Comparison of ENCODE assay signal across 17 cellular contexts in the genomic region with DNA sequence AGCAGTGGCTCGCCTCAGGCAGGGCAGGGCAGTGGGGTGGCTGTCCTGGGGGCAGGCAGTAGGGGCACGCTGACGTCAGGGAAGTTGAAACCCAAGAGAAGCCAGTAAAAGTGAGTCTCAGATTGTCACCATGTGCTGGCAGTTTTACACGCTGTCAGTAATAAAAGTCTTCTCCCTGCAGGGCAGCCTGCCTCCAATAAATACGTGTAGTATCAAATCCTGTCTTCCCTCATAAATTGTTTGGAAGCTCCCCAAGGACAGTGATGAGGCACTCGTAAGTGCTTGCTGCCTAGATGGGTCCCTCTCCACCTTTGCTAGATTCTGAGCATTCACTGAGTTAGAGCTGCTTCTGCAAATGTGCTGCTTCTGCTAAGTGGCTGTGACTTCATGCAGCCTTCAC.
DNase-seq lines count a peak whose midpoint lies in the region; ATAC-seq and TF ChIP-seq lines count a peak whose summit lies in the region.
"Had no signal": no experiment of that assay in that cellular context is flagged by ENCODE, and none has a peak within 500 bp of the region (broad histone marks: within the 10 kb centered on the region; RNA-seq: fewer than 3 reads in every experiment).

No MANE protein-coding gene starts in this region.

- intact Hi-C loops in heart right ventricle (cut with DNase I), result no loop called here

- H3K27ac ChIP-seq in right atrium auricular region (no peak overlapping the region), heart right ventricle (no peak overlapping the region), VCaP (peak overlapping the region; percentile 60)
- H3K27ac ChIP-seq: BLaER1 treated with 17β-estradiol and CSF1 and Interleukin-3, amounts not matched to agents 10 nM and 100 nM had no signal

- no peak overlapping the region for H3K4me3 Mint-ChIP-seq in nephron progenitor cell
- H3K4me3 Mint-ChIP-seq: B cell; CD8-positive, alpha-beta T cell had no signal

- H3K36me3 Mint-ChIP-seq in nephron progenitor cell (ENCODE audit: low read depth), result peaks cover 87% of the 10 kb centered on the region

- peaks cover 48% of the 10 kb centered on the region for H3K4me1 Mint-ChIP-seq in nephron progenitor cell

- DNase-seq in right atrium auricular region (ENCODE audit: low spot score), result peak; percentile 38
- no peak for DNase-seq in heart right ventricle
- DNase-seq in nephron progenitor cell, result no peak
- no peak for DNase-seq in NCI-H446 treated with DMSO at 0.1 percent for 48 hours (lab: John Stamatoyannopoulos, UW)
- no peak for DNase-seq in MV-4-11 (lab: John Stamatoyannopoulos, UW)
- DNase-seq: Calu3; CD8-positive, alpha-beta T cell; DMS79 treated with DMSO at 0.1 percent for 48 hours; GF-D8; GOT3; H7 had no signal

- no peaks in the 10 kb centered on the region for H3K9me3 Mint-ChIP-seq in nephron progenitor cell
- H3K9me3 Mint-ChIP-seq: CD8-positive, alpha-beta T cell had no signal

- 93 to 94% methylated on average over 6 of the region's 6 CpGs for WGBS in heart right ventricle, 2 donors

- no peaks in the 10 kb centered on the region for H3K4me1 ChIP-seq in right atrium auricular region
- peaks cover 0 to 3% (median 0%) of the 10 kb centered on the region in 9 donors for H3K4me1 ChIP-seq in heart right ventricle

- TF ChIP-seq CTCF in right atrium auricular region (IDR thresholded peaks at IDR 0.05) (no peak), heart right ventricle (IDR thresholded peaks at IDR 0.05) (no peak), VCaP (conservative IDR thresholded peaks at IDR 0.05) (no peak), nephron progenitor cell (IDR thresholded peaks at IDR 0.05) (no peak)

- H3K36me3 ChIP-seq in right atrium auricular region (peaks cover 45% of the 10 kb centered on the region), heart right ventricle (peaks cover 0 to 99% (median 54%) of the 10 kb centered on the region in 9 donors)

- no peaks in the 10 kb centered on the region for H3K9me3 ChIP-seq in right atrium auricular region
- no peaks in the 10 kb centered on the region for H3K9me3 ChIP-seq in heart right ventricle
- H3K9me3 ChIP-seq: BLaER1 treated with 17β-estradiol and CSF1 and Interleukin-3, amounts not matched to agents 10 nM and 100 nM had no signal

- H3K27me3 ChIP-seq in right atrium auricular region (no peaks in the 10 kb centered on the region), heart right ventricle (no peaks in the 10 kb centered on the region)
- H3K27me3 ChIP-seq: BLaER1 treated with 17β-estradiol and CSF1 and Interleukin-3, amounts not matched to agents 10 nM and 100 nM had no signal

- peak overlapping the region; percentile 23 for H3K27ac Mint-ChIP-seq in nephron progenitor cell
- H3K27ac Mint-ChIP-seq: B cell; CD8-positive, alpha-beta T cell had no signal

- ATAC-seq in heart right ventricle (no peak), GM18520 (IDR thresholded peaks at IDR 0.05; ENCODE audit: unreplicated experiment) (no peak)
- ATAC-seq: CD8-positive, alpha-beta T cell; HCT116; HepG2 had no signal

- no peaks in the 10 kb centered on the region for H3K27me3 Mint-ChIP-seq in nephron progenitor cell (ENCODE audit: low read depth, poor library complexity)
- H3K27me3 Mint-ChIP-seq: B cell had no signal

- H3K4me3 ChIP-seq in right atrium auricular region, result no peak overlapping the region
- no peak overlapping the region for H3K4me3 ChIP-seq in heart right ventricle
- H3K4me3 ChIP-seq: BLaER1 treated with 17β-estradiol and CSF1 and Interleukin-3, amounts not matched to agents 10 nM and 100 nM had no signal
